9 cellular contexts compared by ENCODE assay signal in the genomic region with DNA sequence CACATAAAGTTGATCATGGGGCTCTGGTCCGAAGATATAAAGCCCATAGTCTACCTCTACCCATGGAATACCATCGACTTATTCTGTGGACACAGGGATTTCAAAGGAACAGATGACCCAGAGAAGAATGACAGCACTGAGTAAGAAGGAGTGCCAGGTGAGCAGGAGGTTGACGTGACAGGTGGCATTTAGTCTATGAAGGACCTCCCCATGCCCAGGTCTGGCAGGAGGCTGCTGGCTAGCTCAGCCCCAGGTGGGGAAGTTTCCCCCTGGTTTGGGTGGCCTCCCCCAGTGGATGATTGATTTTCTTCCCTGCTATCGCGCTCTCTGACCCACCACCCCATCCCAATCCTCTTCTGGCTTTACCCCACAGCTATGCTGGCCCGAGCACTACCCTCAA. TPM values are rescaled to one million over a fixed set of nuclear protein-coding genes. Genes with fewer than 3 reads are reported as not detected.
"Had no signal": no experiment of that assay in that cellular context is flagged by ENCODE, and none has a peak within 500 bp of the region (broad histone marks: within the 10 kb centered on the region; RNA-seq: fewer than 3 reads in every experiment).

No MANE protein-coding gene starts in this region.

- FAIRE-seq: H1, H54 had no signal

- H2AFZ ChIP-seq: GM23338 had no signal

- H3K4me3 ChIP-seq: GM23338 had no signal

- DNase-seq: H9, HCEC 1CT had no signal

- H3K4me2 ChIP-seq: GM23338 had no signal

- ATAC-seq: GM23338 had no signal

- H3K27ac ChIP-seq: HL-60 had no signal

RNA-seq across cellular contexts. Expression of gene KCNC1, which starts 39.1 kb away (rescaled TPM):
- total RNA-seq: GM23338 had no signal

RNA-seq across cellular contexts. Expression of gene MYOD1, which starts 54.3 kb away (rescaled TPM):
- total RNA-seq: GM23338, H1, H9, HepG2, HT1080 had no signal
- polyA plus RNA-seq: GM23338, H1, HepG2, IgD-negative memory B cell had no signal
